In genomic region chr9:4929917-4930316, GRCh38 we compare ENCODE assay signal across 20 cellular contexts.
"Had no signal": no experiment of that assay in that cellular context is flagged by ENCODE, and none has a peak within 500 bp of the region (broad histone marks: within the 10 kb centered on the region; RNA-seq: fewer than 3 reads in every experiment).

No MANE protein-coding gene starts in this region.

- H3K27ac ChIP-seq: neural progenitor cell, ovary, spleen, upper lobe of left lung had no signal

- FAIRE-seq: islet of Langerhans, TTC549 had no signal

- H3K4me3 ChIP-seq: neural progenitor cell, ovary, spleen, upper lobe of left lung had no signal

- H3K9me3 ChIP-seq: ovary, spleen, upper lobe of left lung had no signal

- H3K4me2 ChIP-seq: neural progenitor cell had no signal

- DNase-seq: activated CD4-positive, alpha-beta T cell treated with anti-CD3 and anti-CD28 coated beads for 4 hours; activated CD8-positive, alpha-beta memory T cell treated with anti-CD3 and anti-CD28 coated beads, Interleukin-2, amount 50 U/mL, for 4 hours; activated CD8-positive, alpha-beta T cell treated with anti-CD3 and anti-CD28 coated beads for 36 hours; activated effector memory CD4-positive, alpha-beta T cell treated with anti-CD3 and anti-CD28 coated beads, Interleukin-2, amount 50 U/mL, for 16 hours; activated naive CD8-positive, alpha-beta T cell treated with anti-CD3 and anti-CD28 coated beads, Interleukin-2, amount 10 ng/mL, durations not matched to agents 7 days and 5 days; activated T-cell treated with anti-CD3 and anti-CD28 coated beads, Interleukin-2, amount 50 U/mL, for 48 hours; anterior cingulate cortex; cerebellar nuclear complex; effector memory CD4-positive, alpha-beta T cell; naive B cell; ovary; spleen; stimulated activated naive CD8-positive, alpha-beta T cell treated with anti-CD3 and anti-CD28 coated beads, Interleukin-15, amount 100 ng/mL, for 72 hours; T-helper 2 cell; upper lobe of left lung had no signal

- ATAC-seq: activated CD8-positive, alpha-beta T cell treated with anti-CD3 and anti-CD28 coated beads for 36 hours; sciatic nerve; stimulated activated naive CD8-positive, alpha-beta T cell treated with anti-CD3 and anti-CD28 coated beads, Interleukin-15, amount 100 ng/mL, for 72 hours; WTC11 had no signal
